In genomic region chr9:106019702-106020101, GRCh38 we compare ENCODE assay signal across 1 cellular context.
TF ChIP-seq lines count a peak whose summit lies in the region.

No MANE protein-coding gene starts in this region.

TF ChIP-seq in WTC11, 78 proteins besides CTCF, POLR2A, EP300 and RAD21 (continued from another document):
- TF ChIP-seq PRDM15 (CRISPR knock-in tag; IDR thresholded peaks at IDR 0.05) (no peak), NR2C2 (CRISPR knock-in tag; IDR thresholded peaks at IDR 0.05) (no peak), HMGA2 (CRISPR knock-in tag; IDR thresholded peaks at IDR 0.05) (peak; percentile 50), MYBL2 (CRISPR knock-in tag; IDR thresholded peaks at IDR 0.05) (no peak), SMAD4 (CRISPR knock-in tag; IDR thresholded peaks at IDR 0.05) (no peak), ZNF425 (CRISPR knock-in tag; conservative IDR thresholded peaks at IDR 0.05) (0 out of 2 replicates have a peak, but pooled peaks have one; percentile 68), SMAD3 (CRISPR knock-in tag; IDR thresholded peaks at IDR 0.05; ENCODE audit: borderline replicate concordance) (no peak), ESRRA (CRISPR knock-in tag; IDR thresholded peaks at IDR 0.05; ENCODE audit: borderline replicate concordance) (no peak), STAT6 (CRISPR knock-in tag; conservative IDR thresholded peaks at IDR 0.05; ENCODE audit: low read depth) (no peak), TEAD1 (CRISPR knock-in tag; IDR thresholded peaks at IDR 0.05) (peak; percentile 54; the same call in 1 of the 2 replicates), PRRX2 (CRISPR knock-in tag; IDR thresholded peaks at IDR 0.05) (peak; percentile 60; the same call in 1 of the 2 replicates), ZNF396 (CRISPR knock-in tag; IDR thresholded peaks at IDR 0.05; ENCODE audit: borderline replicate concordance) (peak; percentile 74; the same call in 1 of the 2 replicates)
